In genomic region chr7:44573464-44574285, GRCh38 we compare ENCODE assay signal across 1 cellular context.
TF ChIP-seq lines count a peak whose summit lies in the region.

TSS of gene DDX56 (minus strand) at chr7:44573908. CDS start at chr7:44573895, 13 bp downstream.

TF ChIP-seq in HepG2, 621 proteins besides CTCF, POLR2A, EP300 and RAD21 (continued from another document and continues in another):
- TF ChIP-seq ZBTB25 (CRISPR knock-in tag; IDR thresholded peaks at IDR 0.05) (peak; percentile 56; the same call in 1 of the 2 replicates), ZNF710 (CRISPR knock-in tag; IDR thresholded peaks at IDR 0.05; ENCODE audit: borderline replicate concordance) (no peak; the same call in none of the 2 replicates), HNRNPK (IDR thresholded peaks at IDR 0.05; ENCODE audit: low read depth, low read length, poor library complexity, severe bottlenecking) (no peak), CBX2 (IDR thresholded peaks at IDR 0.05; ENCODE audit: low read depth, low read length) (no peak), CBX2 (CRISPR knock-in tag; IDR thresholded peaks at IDR 0.05; ENCODE audit: low read depth) (no peak), ZFX (CRISPR knock-in tag; IDR thresholded peaks at IDR 0.05; ENCODE audit: low read depth) (peak; percentile 94), ZGPAT (CRISPR knock-in tag; IDR thresholded peaks at IDR 0.05) (peak; percentile 94), RFX3 (CRISPR knock-in tag; IDR thresholded peaks at IDR 0.05) (no peak; the same call in 1 of the 2 replicates), FIP1L1 (IDR thresholded peaks at IDR 0.05; ENCODE audit: borderline replicate concordance, insufficient read depth, low read depth, low read length) (no peak), PCBP2 (optimal IDR thresholded peaks at IDR 0.05; ENCODE audit: low read depth, low read length, poor library complexity, severe bottlenecking) (no peak), ZNF792 (CRISPR knock-in tag; IDR thresholded peaks at IDR 0.05) (peak; percentile 45; the same call in 1 of the 2 replicates), FOXO4 (CRISPR knock-in tag; conservative IDR thresholded peaks at IDR 0.05) (no peak), KDM3A (CRISPR knock-in tag; IDR thresholded peaks at IDR 0.05; ENCODE audit: low read depth) (peak; percentile 79; the same call in 1 of the 2 replicates), THRA (CRISPR knock-in tag; IDR thresholded peaks at IDR 0.05; ENCODE audit: borderline replicate concordance) (peak; percentile 77), SNAPC2 (CRISPR knock-in tag; IDR thresholded peaks at IDR 0.05) (0 out of 2 replicates have a peak, but pooled peaks have one; percentile 68), NR2C2 (CRISPR knock-in tag; IDR thresholded peaks at IDR 0.05; ENCODE audit: borderline replicate concordance) (peak; percentile 61), THAP8 (CRISPR knock-in tag; IDR thresholded peaks at IDR 0.05; ENCODE audit: borderline replicate concordance) (no peak; the same call in 1 of the 2 replicates), ZFP1 (CRISPR knock-in tag; IDR thresholded peaks at IDR 0.05) (0 out of 2 replicates have a peak, but pooled peaks have one; percentile 42), REXO4 (CRISPR knock-in tag; IDR thresholded peaks at IDR 0.05; ENCODE audit: borderline replicate concordance) (peak; percentile 89), ZNF230 (CRISPR knock-in tag; IDR thresholded peaks at IDR 0.05) (peak; percentile 85; the same call in 1 of the 2 replicates), NR2F2 (IDR thresholded peaks at IDR 0.05; ENCODE audit: borderline replicate concordance, low read depth) (no peak; the same call in 1 of the 2 replicates), ZBTB46 (CRISPR knock-in tag; IDR thresholded peaks at IDR 0.05; ENCODE audit: borderline replicate concordance) (0 out of 2 replicates have a peak, but pooled peaks have one; percentile 48), FOXK1 (CRISPR knock-in tag; IDR thresholded peaks at IDR 0.05; ENCODE audit: borderline replicate concordance, low read depth) (peak; percentile 77; the same call in 1 of the 2 replicates), ETV5 (CRISPR knock-in tag; IDR thresholded peaks at IDR 0.05; ENCODE audit: borderline replicate concordance) (no peak; the same call in none of the 2 replicates), MLLT10 (CRISPR knock-in tag; IDR thresholded peaks at IDR 0.05) (no peak), RXRB (CRISPR knock-in tag; IDR thresholded peaks at IDR 0.05; ENCODE audit: borderline replicate concordance) (peak; percentile 63), BRF2 (CRISPR knock-in tag; IDR thresholded peaks at IDR 0.05) (peak; percentile 89), HBP1 (CRISPR knock-in tag; IDR thresholded peaks at IDR 0.05; ENCODE audit: low read depth) (0 out of 2 replicates have a peak, but pooled peaks have one; percentile 29), ZNF629 (CRISPR knock-in tag; conservative IDR thresholded peaks at IDR 0.05) (peak; percentile 35; the same call in 1 of the 2 replicates), SP140L (CRISPR knock-in tag; IDR thresholded peaks at IDR 0.05; ENCODE audit: borderline replicate concordance) (no peak; the same call in 1 of the 2 replicates), ZNF10 (CRISPR knock-in tag; IDR thresholded peaks at IDR 0.05; ENCODE audit: borderline replicate concordance, low read depth) (no peak), KDM2A (CRISPR knock-in tag; IDR thresholded peaks at IDR 0.05; ENCODE audit: borderline replicate concordance, low read depth) (peak; percentile 99), TAF1 (CRISPR knock-in tag; IDR thresholded peaks at IDR 0.05) (peak; percentile 84), ETS1 (CRISPR knock-in tag; IDR thresholded peaks at IDR 0.05) (peak; percentile 58; the same call in 1 of the 2 replicates), ZNF709 (CRISPR knock-in tag; IDR thresholded peaks at IDR 0.05) (peak; percentile 94; the same call in 1 of the 2 replicates), NR1H2 (CRISPR knock-in tag; IDR thresholded peaks at IDR 0.05; ENCODE audit: borderline replicate concordance, low read depth) (peak; percentile 80; the same call in 1 of the 2 replicates), CEBPB (IDR thresholded peaks at IDR 0.05; ENCODE audit: borderline replicate concordance, low read depth, low read length) (no peak), NAIF1 (CRISPR knock-in tag; IDR thresholded peaks at IDR 0.05; ENCODE audit: borderline replicate concordance) (peak; percentile 90), ZBTB43 (CRISPR knock-in tag; conservative IDR thresholded peaks at IDR 0.05) (peak; percentile 92)
